In genomic region chr12:67910360-67911292, GRCh38 we compare ENCODE assay signal across 11 cellular contexts.
DNase-seq lines count a peak whose midpoint lies in the region; ATAC-seq and TF ChIP-seq lines count a peak whose summit lies in the region.
"Had no signal": no experiment of that assay in that cellular context is flagged by ENCODE, and none has a peak within 500 bp of the region (broad histone marks: within the 10 kb centered on the region; RNA-seq: fewer than 3 reads in every experiment).

No MANE protein-coding gene starts in this region.

- CTCF ChIA-PET in activated CD4-positive, alpha-beta T cell treated with anti-CD3 and anti-CD28 coated beads for 36 hours (lab: Charles Lee), result interaction anchor here (1.0 kb wide), 1 partner anchor 13 kb away, joined by 4 read pairs; no protein-coding TSS in a partner anchor

- no peak overlapping the region for H3K4me3 Mint-ChIP-seq in type B pancreatic cell
- H3K4me3 Mint-ChIP-seq in activated CD4-positive, alpha-beta T cell treated with anti-CD3 and anti-CD28 coated beads for 36 hours, result no peak overlapping the region
- H3K4me3 Mint-ChIP-seq: memory B cell had no signal

- no peaks in the 10 kb centered on the region for H3K4me1 Mint-ChIP-seq in type B pancreatic cell (ENCODE audit: unreplicated experiment)
- no peaks in the 10 kb centered on the region for H3K4me1 Mint-ChIP-seq in activated CD4-positive, alpha-beta T cell treated with anti-CD3 and anti-CD28 coated beads for 36 hours
- H3K4me1 Mint-ChIP-seq: memory B cell had no signal

- POLR2A ChIA-PET in activated CD4-positive, alpha-beta T cell treated with anti-CD3 and anti-CD28 coated beads for 36 hours (lab: Charles Lee), result no interaction called here

- H3K9me3 ChIP-seq in BE2C, result no peaks in the 10 kb centered on the region

- no peak overlapping the region for H3K27ac Mint-ChIP-seq in type B pancreatic cell
- no peak overlapping the region for H3K27ac Mint-ChIP-seq in activated CD4-positive, alpha-beta T cell treated with anti-CD3 and anti-CD28 coated beads for 36 hours
- H3K27ac Mint-ChIP-seq: memory B cell had no signal

- H3K27me3 Mint-ChIP-seq in type B pancreatic cell, result no peaks in the 10 kb centered on the region
- no peaks in the 10 kb centered on the region for H3K27me3 Mint-ChIP-seq in activated CD4-positive, alpha-beta T cell treated with anti-CD3 and anti-CD28 coated beads for 36 hours

- no peaks in the 10 kb centered on the region for H3K9me3 Mint-ChIP-seq in type B pancreatic cell
- peaks cover 4% of the 10 kb centered on the region for H3K9me3 Mint-ChIP-seq in activated CD4-positive, alpha-beta T cell treated with anti-CD3 and anti-CD28 coated beads for 36 hours (ENCODE audit: low read depth)

- no peak for TF ChIP-seq CTCF in retinal pigment epithelial cell (conservative IDR thresholded peaks at IDR 0.05; ENCODE audit: low read depth, low read length)
- no peak for TF ChIP-seq CTCF in type B pancreatic cell (conservative IDR thresholded peaks at IDR 0.05)
- no peak for TF ChIP-seq CTCF in BE2C (IDR thresholded peaks at IDR 0.05; ENCODE audit: low read depth, low read length)

- H3K36me3 ChIP-seq in BE2C, result no peaks in the 10 kb centered on the region

- intact Hi-C loops in activated CD4-positive, alpha-beta T cell treated with anti-CD3 and anti-CD28 coated beads for 36 hours (cut with DNase I, micrococcal nuclease), result no loop called here

- H3K36me3 Mint-ChIP-seq in type B pancreatic cell, result no peaks in the 10 kb centered on the region
- no peaks in the 10 kb centered on the region for H3K36me3 Mint-ChIP-seq in activated CD4-positive, alpha-beta T cell treated with anti-CD3 and anti-CD28 coated beads for 36 hours (ENCODE audit: low read depth)

- H3K4me1 ChIP-seq in BE2C, result no peaks in the 10 kb centered on the region

- DNase-seq in GM04503 (ENCODE audit: low read depth) (peak; percentile 98), RKO (ENCODE audit: low spot score) (peak; percentile 90), fibroblast of peridontal ligament (ENCODE audit: extremely low read depth) (peak; percentile 90), retinal pigment epithelial cell (ENCODE audit: low read depth) (peak; percentile 73), nucleus accumbens (lab: John Stamatoyannopoulos, UW) (no peak), type B pancreatic cell (ENCODE audit: extremely low spot score, unreplicated experiment) (no peak), BE2C (no peak)
- DNase-seq in activated CD4-positive, alpha-beta T cell treated with anti-CD3 and anti-CD28 coated beads for 36 hours, result no peak
- DNase-seq: NCI-H524; stimulated activated naive CD4-positive, alpha-beta T cell treated with Interleukin-2 at 50 U/mL for 16 hours had no signal

- no peak for ATAC-seq in activated CD4-positive, alpha-beta T cell treated with anti-CD3 and anti-CD28 coated beads for 36 hours

- H3K4me3 ChIP-seq in retinal pigment epithelial cell (ENCODE audit: low read length) (no peak overlapping the region), BE2C (ENCODE audit: low read depth, low read length) (no peak overlapping the region)

- H3K27me3 ChIP-seq in BE2C, result no peaks in the 10 kb centered on the region

Comparison
In these comparisons a context has a peak if more than half of its experiments do, and no peak if none do; other contexts are left out.
1. DNase-seq: peak in GM04503 (single experiment), RKO (single experiment), fibroblast of peridontal ligament (single experiment) and retinal pigment epithelial cell (single experiment); none in nucleus accumbens (0 of 56), type B pancreatic cell (single experiment), activated CD4-positive, alpha-beta T cell treated with anti-CD3 and anti-CD28 coated beads for 36 hours (single experiment) and BE2C (single experiment).